23 cellular contexts compared by ENCODE assay signal in genomic region chr17:28540231-28540630, GRCh38. TPM values are rescaled to one million over a fixed set of nuclear protein-coding genes. Genes with fewer than 3 reads are reported as not detected.
"Had no signal": no experiment of that assay in that cellular context is flagged by ENCODE, and none has a peak within 500 bp of the region (broad histone marks: within the 10 kb centered on the region; RNA-seq: fewer than 3 reads in every experiment).

No MANE protein-coding gene starts in this region.

- H3K27me3 Mint-ChIP-seq: activated naive CD4-positive, alpha-beta T cell treated with anti-CD3 and anti-CD28 coated beads, Interleukin-2, amount 50 U/mL, for 24 hours; stimulated activated naive CD8-positive, alpha-beta T cell treated with anti-CD3 and anti-CD28 coated beads, Interleukin-15, Interleukin-2, amounts not matched to agents 100 ng/mL and 50 ng/mL, for 24 hours; T-cell had no signal

- H3K9me3 ChIP-seq: body of pancreas, colonic mucosa, gastrocnemius medialis, left ventricle myocardium inferior, neutrophil, right lobe of liver, thoracic aorta had no signal

- H3K4me3 ChIP-seq: body of pancreas, colonic mucosa, gastrocnemius medialis, left ventricle myocardium inferior, lung, right lobe of liver, thoracic aorta had no signal

- H3K36me3 ChIP-seq: colonic mucosa, gastrocnemius medialis, left ventricle myocardium inferior, neutrophil, right lobe of liver, thoracic aorta had no signal

- H3K27ac Mint-ChIP-seq: activated naive CD4-positive, alpha-beta T cell treated with anti-CD3 and anti-CD28 coated beads, Interleukin-2, amount 50 U/mL, for 24 hours; activated T-helper 1 cell treated with anti-CD3 and anti-CD28 coated beads, Interleukin-12 subunit alpha, Interleukin-12 subunit beta, Interleukin-2, Interleukin-4 antibody, amounts not matched to agents 30 ng/mL and 10 ng/mL and 1 ng/mL, durations not matched to agents 14 hours and 24 hours and 36 hours; nephron; stimulated activated naive CD8-positive, alpha-beta T cell treated with anti-CD3 and anti-CD28 coated beads, Interleukin-15, Interleukin-2, amounts not matched to agents 100 ng/mL and 50 ng/mL, for 24 hours; T-cell; T-helper 2 cell treated with Interferon-gamma antibody and Interleukin-4, amounts not matched to agents 5 μg/mL and 100 μg/mL, for 36 hours had no signal

- H3K4me3 Mint-ChIP-seq: activated naive CD4-positive, alpha-beta T cell treated with anti-CD3 and anti-CD28 coated beads, Interleukin-2, amount 50 U/mL, for 24 hours; activated T-helper 1 cell treated with anti-CD3 and anti-CD28 coated beads, Interleukin-12 subunit alpha, Interleukin-12 subunit beta, Interleukin-2, Interleukin-4 antibody, amounts not matched to agents 30 ng/mL and 10 ng/mL and 1 ng/mL, durations not matched to agents 14 hours and 24 hours and 36 hours; nephron; stimulated activated naive CD8-positive, alpha-beta T cell treated with anti-CD3 and anti-CD28 coated beads, Interleukin-15, Interleukin-2, amounts not matched to agents 100 ng/mL and 50 ng/mL, for 24 hours; T-cell; T-helper 2 cell treated with Interferon-gamma antibody and Interleukin-4, amounts not matched to agents 5 μg/mL and 100 μg/mL, for 36 hours had no signal

- H3K4me1 ChIP-seq: body of pancreas, colonic mucosa, gastrocnemius medialis, left ventricle myocardium inferior, right lobe of liver had no signal

- DNase-seq: cerebellar nuclear complex, gastrocnemius medialis had no signal

- H3K4me1 Mint-ChIP-seq: activated naive CD4-positive, alpha-beta T cell treated with anti-CD3 and anti-CD28 coated beads, Interleukin-2, amount 50 U/mL, for 24 hours; nephron; T-cell had no signal

- H3K9me3 Mint-ChIP-seq: activated naive CD4-positive, alpha-beta T cell treated with anti-CD3 and anti-CD28 coated beads, Interleukin-2, amount 50 U/mL, for 24 hours; activated T-helper 1 cell treated with anti-CD3 and anti-CD28 coated beads, Interleukin-12 subunit alpha, Interleukin-12 subunit beta, Interleukin-2, Interleukin-4 antibody, amounts not matched to agents 30 ng/mL and 10 ng/mL and 1 ng/mL, durations not matched to agents 14 hours and 24 hours and 36 hours; nephron; stimulated activated naive CD8-positive, alpha-beta T cell treated with anti-CD3 and anti-CD28 coated beads, Interleukin-15, Interleukin-2, amounts not matched to agents 100 ng/mL and 50 ng/mL, for 24 hours; T-cell; T-helper 2 cell treated with Interferon-gamma antibody and Interleukin-4, amounts not matched to agents 5 μg/mL and 100 μg/mL, for 36 hours had no signal

- H3K27me3 ChIP-seq: body of pancreas, colonic mucosa, gastrocnemius medialis, neutrophil, right lobe of liver had no signal

- H3K36me3 Mint-ChIP-seq: activated naive CD4-positive, alpha-beta T cell treated with anti-CD3 and anti-CD28 coated beads, Interleukin-2, amount 50 U/mL, for 24 hours; T-cell had no signal

RNA-seq across cellular contexts. Expression of gene FOXN1, which starts 34.1 kb away (rescaled TPM):
- total RNA-seq: activated T-helper 1 cell treated with anti-CD3 and anti-CD28 coated beads, Interleukin-12 subunit alpha, Interleukin-12 subunit beta, Interleukin-2, Interleukin-4 antibody, amounts not matched to agents 30 ng/mL and 10 ng/mL and 1 ng/mL, durations not matched to agents 14 hours and 24 hours and 36 hours; dermis microvascular lymphatic vessel endothelial cell; epithelial cell of proximal tubule; gastrocnemius medialis; left ventricle myocardium inferior; mesenteric fat pad; osteocyte; posterior vena cava; renal cortical epithelial cell; right lobe of liver; skeletal muscle tissue; subcutaneous adipose tissue; T-cell; thoracic aorta had no signal
